24 cellular contexts compared by ENCODE assay signal in genomic region chr14:75553761-75554160, GRCh38. TPM values are rescaled to one million over a fixed set of nuclear protein-coding genes. Genes with fewer than 3 reads are reported as not detected.
A peak's percentile ranks its signal among the peaks of the same experiment; 100 is the strongest.
DNase-seq lines count a peak whose midpoint lies in the region; ATAC-seq and TF ChIP-seq lines count a peak whose summit lies in the region.
"Had no signal": no experiment of that assay in that cellular context is flagged by ENCODE, and none has a peak within 500 bp of the region (broad histone marks: within the 10 kb centered on the region; RNA-seq: fewer than 3 reads in every experiment).

No MANE protein-coding gene starts in this region.

- BruUV-seq in PC-3 (replicated peaks; lab: Mats Ljungman, UMichigan): no TSS peak

- H3K9me2 ChIP-seq in PC-3 (replicated peaks; ENCODE audit: low read length): no peaks in the 10 kb centered on the region

- ATAC-seq in PC-3 (no peak), esophagus mucosa (no peak), GM18498 (IDR thresholded peaks at IDR 0.05; ENCODE audit: unreplicated experiment) (no peak), HG02870 (IDR thresholded peaks at IDR 0.05; ENCODE audit: unreplicated experiment) (no peak)
- no peak for ATAC-seq in activated T-helper 17 cell treated with anti-CD3 and anti-CD28 coated beads, Interleukin-2, amount 50 U/mL, for 72 hours (replicated peaks)
- ATAC-seq: CD8-positive, alpha-beta T cell had no signal

- no peaks in the 10 kb centered on the region for H3K27me3 ChIP-seq in PC-3 (ENCODE audit: low read length)
- H3K27me3 ChIP-seq: MG63, Peyer's patch had no signal

- no peaks in the 10 kb centered on the region for H3F3A ChIP-seq in PC-3 (ENCODE audit: low read length, unreplicated experiment)

- H2AFZ ChIP-seq in PC-3 (ENCODE audit: low read length): no peak overlapping the region

- peaks cover 24% of the 10 kb centered on the region for H3K36me3 Mint-ChIP-seq in activated T-helper 17 cell treated with anti-CD3 and anti-CD28 coated beads, Interleukin-2, amount 50 U/mL, for 72 hours (ENCODE audit: low read depth)
- peaks cover 2% of the 10 kb centered on the region for H3K36me3 Mint-ChIP-seq in mesothelial cell of epicardium

- peak overlapping the region; percentile 66; the same call in 1 of the 2 replicates for H3K4me2 ChIP-seq in PC-3 (ENCODE audit: low read length)

- no peak overlapping the region for H3K27ac ChIP-seq in PC-3 (ENCODE audit: low read length)
- H3K27ac ChIP-seq: C4-2B, Peyer's patch had no signal

- CTCF ChIA-PET in PC-3 (lab: Charles Lee): no interaction called here

- intact Hi-C loops in PC-3 (cut with micrococcal nuclease): no loop called here

- no peaks in the 10 kb centered on the region for H3K9me3 Mint-ChIP-seq in activated T-helper 17 cell treated with anti-CD3 and anti-CD28 coated beads, Interleukin-2, amount 50 U/mL, for 72 hours
- H3K9me3 Mint-ChIP-seq in mesothelial cell of epicardium: peaks cover 19% of the 10 kb centered on the region
- H3K9me3 Mint-ChIP-seq: CD8-positive, alpha-beta T cell; HFFc6 had no signal

- H3K9ac ChIP-seq in PC-3 (ENCODE audit: low read length): no peak overlapping the region

- H3K4me3 Mint-ChIP-seq in activated T-helper 17 cell treated with anti-CD3 and anti-CD28 coated beads, Interleukin-2, amount 50 U/mL, for 72 hours: peak overlapping the region; percentile 76
- no peak overlapping the region for H3K4me3 Mint-ChIP-seq in mesothelial cell of epicardium
- H3K4me3 Mint-ChIP-seq: CD8-positive, alpha-beta T cell; HFFc6 had no signal

- H3K79me2 ChIP-seq in PC-3 (ENCODE audit: low read length): no peaks in the 10 kb centered on the region

- no peak overlapping the region for H3K4me3 ChIP-seq in PC-3 (ENCODE audit: low read length)
- H3K4me3 ChIP-seq: HAP-1, MG63, Peyer's patch had no signal

- H3K27me3 Mint-ChIP-seq in activated T-helper 17 cell treated with anti-CD3 and anti-CD28 coated beads, Interleukin-2, amount 50 U/mL, for 72 hours: no peaks in the 10 kb centered on the region
- peaks cover 3% of the 10 kb centered on the region for H3K27me3 Mint-ChIP-seq in mesothelial cell of epicardium (ENCODE audit: low read depth)

- no peaks in the 10 kb centered on the region for H3K9me3 ChIP-seq in PC-3 (ENCODE audit: low read length)
- H3K9me3 ChIP-seq: HAP-1, MG63, Peyer's patch had no signal

- POLR2A ChIA-PET in PC-3 (lab: Charles Lee; ENCODE audit: unreplicated experiment): no interaction called here

- peaks cover 40% of the 10 kb centered on the region for H3K4me1 Mint-ChIP-seq in activated T-helper 17 cell treated with anti-CD3 and anti-CD28 coated beads, Interleukin-2, amount 50 U/mL, for 72 hours
- H3K4me1 Mint-ChIP-seq in mesothelial cell of epicardium: peaks cover 31% of the 10 kb centered on the region

- no peaks in the 10 kb centered on the region for H3K36me3 ChIP-seq in PC-3 (ENCODE audit: low read depth, low read length)
- H3K36me3 ChIP-seq: HAP-1, MG63, Peyer's patch had no signal

- DNase-seq in PC-3 (no peak), mesothelial cell of epicardium (ENCODE audit: low spot score in 2 of 2, unreplicated experiment in 2 of 2) (no peak), NCI-H2196 treated with DMSO at 0.1 percent for 48 hours (lab: John Stamatoyannopoulos, UW; ENCODE audit: unreplicated experiment) (no peak)
- DNase-seq: CD8-positive, alpha-beta T cell; DND-41; GOT3; HFFc6; KG1; MG63; NCI-H1105 treated with DMSO at 0.1 percent for 48 hours; NCI-H146; NCI-H2029; NCI-H446 treated with DMSO at 0.1 percent for 48 hours; NCI-H526; NCI-H82; Peyer's patch had no signal

- H4K20me1 ChIP-seq in PC-3 (ENCODE audit: low read length): no peaks in the 10 kb centered on the region

- H3K4me1 ChIP-seq in PC-3 (ENCODE audit: insufficient read depth, low read length): peaks cover 18% of the 10 kb centered on the region
- H3K4me1 ChIP-seq: HAP-1 had no signal

- TF ChIP-seq CTCF in PC-3 (conservative IDR thresholded peaks at IDR 0.05; ENCODE audit: low read depth, low read length) (no peak), mesothelial cell of epicardium (IDR thresholded peaks at IDR 0.05; ENCODE audit: unreplicated experiment) (no peak)

- peak overlapping the region; percentile 41 for H3K27ac Mint-ChIP-seq in activated T-helper 17 cell treated with anti-CD3 and anti-CD28 coated beads, Interleukin-2, amount 50 U/mL, for 72 hours
- H3K27ac Mint-ChIP-seq in mesothelial cell of epicardium: peak overlapping the region; percentile 96
- H3K27ac Mint-ChIP-seq: CD8-positive, alpha-beta T cell; HFFc6 had no signal

RNA-seq across cellular contexts. Expression of gene FLVCR2, which starts 24.7 kb away (rescaled TPM):
- total RNA-seq in PC-3 (2014; rRNA removed) (1.8 and 3.9 TPM in 2 replicates), mesothelial cell of epicardium (1.8 to 3.0 TPM (median 2.1 TPM) in 3 replicates), esophagus mucosa (7.0 TPM)
- 10 to 100 TPM in 1 of 2 donors, 1 to 10 TPM in 1; 8.5 to 18.5 TPM for total RNA-seq in activated T-helper 17 cell treated with anti-CD3 and anti-CD28 coated beads, Interleukin-2, amount 50 U/mL, for 72 hours

RNA-seq across cellular contexts. Expression of gene BATF, which starts 31.5 kb away (rescaled TPM):
- total RNA-seq in PC-3 (2014; rRNA removed) (not detected in 2 replicates), mesothelial cell of epicardium (1.4 to 1.8 TPM (median 1.6 TPM) in 3 replicates), esophagus mucosa (0.84 TPM)
- 100 to 1,000 TPM; 123 to 211 TPM for total RNA-seq in activated T-helper 17 cell treated with anti-CD3 and anti-CD28 coated beads, Interleukin-2, amount 50 U/mL, for 72 hours
- total RNA-seq: A673, HFFc6, IMR-90 had no signal

Comparison
In these comparisons a context has a peak if more than half of its experiments do, and no peak if none do; other contexts are left out.
1. RNA of gene BATF, which starts 31.5 kb away (total RNA-seq): 123 to 211 TPM in activated T-helper 17 cell treated with anti-CD3 and anti-CD28 coated beads, Interleukin-2, amount 50 U/mL, for 72 hours; 1.4 to 1.8 TPM in mesothelial cell of epicardium, 0.84 TPM in esophagus mucosa (single experiment) and not detected in PC-3; every median in the first group is over 10 times any median in the second.